In genomic region chr7:155804897-155805825, GRCh38 we compare ENCODE assay signal across 8 cellular contexts. TPM values are rescaled to one million over a fixed set of nuclear protein-coding genes. Genes with fewer than 3 reads are reported as not detected.
DNase-seq lines count a peak whose midpoint lies in the region; ATAC-seq, FAIRE-seq and TF ChIP-seq lines count a peak whose summit lies in the region.

No MANE protein-coding gene starts in this region.

- POLR2A ChIA-PET in T-cell (lab: Charles Lee) (interaction anchor here in 1 of 2 donors (0.6 kb wide), 1 partner anchor 968 kb away, joined by 9 read pairs; no protein-coding TSS in a partner anchor), K562 (lab: Yijun Ruan, JAX) (interaction anchor here (0.7 kb wide), 1 partner anchor 48 kb away, joined by 3 read pairs; no protein-coding TSS in a partner anchor)

- H3K4me1 Mint-ChIP-seq in T-cell, result peaks cover 9 to 34% (median 23%) of the 10 kb centered on the region in 3 donors

- H3K9ac ChIP-seq in K562 (ENCODE audit: insufficient read depth in 1 of 2, low read depth in 2 of 2, low read length in 2 of 2), result peak overlapping the region in 1 of 2 experiments; percentile 24; a peak in 1 of 4 replicates
- no peak overlapping the region for H3K9ac ChIP-seq in iPS-18a (ENCODE audit: low read length)

- intact Hi-C loops in K562 (cut with micrococcal nuclease), result loop anchor here (10.0 kb wide), 1 partner anchor 840 kb away; the partner anchor contains the start of gene RNF32

- H3K4me3 ChIP-seq in K562, result peak overlapping the region; percentile 24
- peak overlapping the region; percentile 33 for H3K4me3 ChIP-seq in iPS-18a (ENCODE audit: low read length)

- peak; percentile 60 to 88 (median 64) for ATAC-seq in T-cell (replicated peaks in 1 of 4)
- peak; percentile 92 for ATAC-seq in K562

- TF ChIP-seq RAD21 in K562 (CRISPR knock-in tag; conservative IDR thresholded peaks at IDR 0.05 in 1 of 2, IDR thresholded peaks at IDR 0.05 in 1 of 2), result peak; percentile 35 to 73; a peak in 3 of 4 replicates

- no peaks in the 10 kb centered on the region for H3K9me3 Mint-ChIP-seq in T-cell

- peak; percentile 55 for FAIRE-seq in K562 (lab: Jason Lieb, UNC)

- H3K9me1 ChIP-seq in K562 (ENCODE audit: control insufficient read depth, insufficient read depth, low read length), result no peaks in the 10 kb centered on the region

- TF ChIP-seq POLR2A in K562 (conservative IDR thresholded peaks at IDR 0.05), result no peak

- in situ Hi-C loops in K562 (cut with MboI), result loop anchor here (10.0 kb wide), 1 partner anchor 1470 kb away; no protein-coding TSS in a partner anchor

- peak; percentile 55 to 97 (median 82) for TF ChIP-seq CTCF in K562 (IDR thresholded peaks at IDR 0.05 in 2 of 3, conservative IDR thresholded peaks at IDR 0.05 in 1 of 3; ENCODE audit: insufficient read depth in 2 of 3, low read depth in 1 of 3, low read length in 3 of 3)

- H3K27me3 ChIP-seq in K562 (ENCODE audit: control insufficient read depth in 2 of 2, insufficient read depth in 2 of 2, low read length in 2 of 2) (peaks cover 41 to 69% of the 10 kb centered on the region in 2 experiments), iPS-18a (ENCODE audit: control insufficient read depth, insufficient read depth, low read length) (peaks cover 100% of the 10 kb centered on the region)

- H3K4me2 ChIP-seq in K562 (ENCODE audit: insufficient read depth, low read length), result peak overlapping the region; percentile 74

- no peak overlapping the region for H3K27ac ChIP-seq in K562 (ENCODE audit: extremely low read depth, low read depth, low read length)
- no peak overlapping the region for H3K27ac ChIP-seq in iPS-18a (ENCODE audit: low read length)

- TF ChIP-seq EP300 in K562 (IDR thresholded peaks at IDR 0.05; ENCODE audit: low read length), result no peak

- peaks cover 0 to 40% of the 10 kb centered on the region in 2 experiments; a peak in 2 of 5 replicates for H3K4me1 ChIP-seq in K562 (replicated peaks in 1 of 2; ENCODE audit: control insufficient read depth in 2 of 2, insufficient read depth in 2 of 2, low read length in 2 of 2)
- no peaks in the 10 kb centered on the region for H3K4me1 ChIP-seq in iPS-18a (ENCODE audit: control insufficient read depth, low read depth, low read length)

- BruUV-seq in K562 (replicated peaks; lab: Mats Ljungman, UMichigan), result no TSS peak

- peak overlapping the region; percentile 64 to 72 (median 71) for H3K4me3 Mint-ChIP-seq in T-cell

- peaks cover 36 to 60% of the 10 kb centered on the region in 2 donors for H3K27me3 Mint-ChIP-seq in T-cell

- DNase-seq in activated CD4-positive, alpha-beta T cell treated with anti-CD3 and anti-CD28 coated beads for 24 hours (ENCODE audit: low read depth in 2 of 2), result peak; percentile 33 to 48
- DNase-seq in activated CD4-positive, alpha-beta T cell treated with anti-CD3 and anti-CD28 coated beads for 1 hour, result no peak
- DNase-seq in HT-29 (ENCODE audit: low spot score) (peak; percentile 76), T-cell (peak in 24 of 34 experiments; percentile 7 to 72 (median 33)), K562 (ENCODE audit: extremely low read depth in 1 of 4, low spot score in 3 of 4) (peak; percentile 79 to 98 (median 96)), NK-92 (lab: John Stamatoyannopoulos, UW; ENCODE audit: unreplicated experiment) (no peak)
- peak in 2 of 3 donors; percentile 37 to 43 for DNase-seq in stimulated activated CD4-positive, alpha-beta T cell treated with anti-CD3 and anti-CD28 coated beads, Interleukin-12 subunit alpha, Interleukin-12 subunit beta, amount 100 ng/mL, for 48 hours (ENCODE audit: low read depth in 2 of 3, low spot score in 1 of 3)

- peaks cover 15% of the 10 kb centered on the region for H4K20me1 ChIP-seq in K562 (replicated peaks; ENCODE audit: control insufficient read depth, insufficient read depth, low read length)

- whole genome bisulfite sequencing in K562 (ENCODE audit: insufficient coverage, low coverage, missing lambda C conversion rate), result 4% methylated on average over 91 of the region's 91 CpGs

- H2AFZ ChIP-seq in K562 (ENCODE audit: low read depth, low read length), result peak overlapping the region; percentile 71

- H3K79me2 ChIP-seq in K562 (ENCODE audit: control insufficient read depth, insufficient read depth, low read length), result no peaks in the 10 kb centered on the region

- no peaks in the 10 kb centered on the region for H3K36me3 Mint-ChIP-seq in T-cell

- no peak overlapping the region for H3K27ac Mint-ChIP-seq in T-cell

- H3K9me3 ChIP-seq in K562 (replicated peaks; ENCODE audit: control insufficient read depth, insufficient read depth, low read depth, low read length) (no peaks in the 10 kb centered on the region), iPS-18a (ENCODE audit: control insufficient read depth, low read depth, low read length) (no peaks in the 10 kb centered on the region)

- CTCF ChIA-PET in T-cell (lab: Charles Lee), result no interaction called here
- CTCF ChIA-PET in K562 (lab: Yijun Ruan, JAX; ENCODE audit: low intra/inter-chr PET ratio), result interaction anchor here (1.7 kb wide), 1 partner anchor 1022 kb away, joined by 5 read pairs; no protein-coding TSS in a partner anchor

- H3K36me3 ChIP-seq in K562 (ENCODE audit: control insufficient read depth, insufficient read depth, low read length) (no peaks in the 10 kb centered on the region), iPS-18a (ENCODE audit: control insufficient read depth, low read depth, low read length) (no peaks in the 10 kb centered on the region)

TF ChIP-seq in K562, 482 proteins besides CTCF, POLR2A, EP300 and RAD21 (continues in another document):
- TF ChIP-seq ZBTB7A (IDR thresholded peaks at IDR 0.05; ENCODE audit: borderline replicate concordance, control insufficient read depth, low read depth, low read length) (peak; percentile 91; the same call in 1 of the 2 replicates), FIP1L1 (IDR thresholded peaks at IDR 0.05; ENCODE audit: low read depth, low read length, poor library complexity, severe bottlenecking) (peak; percentile 29), ZNF668 (CRISPR knock-in tag; IDR thresholded peaks at IDR 0.05) (no peak), CXXC5 (CRISPR knock-in tag; IDR thresholded peaks at IDR 0.05) (peak; percentile 34; the same call in 1 of the 2 replicates), MAZ (CRISPR knock-in tag; conservative IDR thresholded peaks at IDR 0.05 in 1 of 2, IDR thresholded peaks at IDR 0.05 in 1 of 2) (peak in 1 of 2 experiments; percentile 51), MAFF (IDR thresholded peaks at IDR 0.05; ENCODE audit: low read length) (no peak), STAG1 (CRISPR knock-in tag; IDR thresholded peaks at IDR 0.05; ENCODE audit: borderline replicate concordance) (peak; percentile 65), HDGF (IDR thresholded peaks at IDR 0.05) (no peak), CTCFL (IDR thresholded peaks at IDR 0.05; ENCODE audit: borderline replicate concordance, insufficient read depth, low read depth, low read length, poor library complexity, severe bottlenecking) (peak; percentile 72), PML (IDR thresholded peaks at IDR 0.05; ENCODE audit: low read length) (no peak), CTBP1 (IDR thresholded peaks at IDR 0.05; ENCODE audit: borderline replicate concordance) (peak; percentile 44; the same call in 1 of the 2 replicates)
- TF ChIP-seq, protein P1, sequence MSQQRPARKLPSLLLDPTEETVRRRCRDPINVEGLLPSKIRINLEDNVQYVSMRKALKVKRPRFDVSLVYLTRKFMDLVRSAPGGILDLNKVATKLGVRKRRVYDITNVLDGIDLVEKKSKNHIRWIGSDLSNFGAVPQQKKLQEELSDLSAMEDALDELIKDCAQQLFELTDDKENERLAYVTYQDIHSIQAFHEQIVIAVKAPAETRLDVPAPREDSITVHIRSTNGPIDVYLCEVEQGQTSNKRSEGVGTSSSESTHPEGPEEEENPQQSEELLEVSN (IDR thresholded peaks at IDR 0.05; ENCODE audit: borderline replicate concordance in 1 of 2, extremely low read depth in 1 of 2, insufficient read depth in 1 of 2, insufficient read length in 1 of 2, low read depth in 1 of 2, low read length in 1 of 2, poor library complexity in 1 of 2, severe bottlenecking in 1 of 2), result peak; percentile 20 to 81

RNA-seq across cellular contexts. Expression of gene SHH, which starts 7.1 kb away (rescaled TPM):
- total RNA-seq in HT-29 (2014; rRNA removed; shearing (Covaris generic)), result 21.7 and 22.6 TPM in 2 replicates
- total RNA-seq in T-cell (under 1 TPM in 1 of 5 donors, not detected in 4; 0.06 TPM), K562 (2014; rRNA removed) (not detected in 2 replicates), K562 (2014; rRNA removed; fragmentation: Illumina TruSeq; extraction: Trizol) (not detected in 2 replicates), K562 (2015; rRNA removed; fragmentation: Illumina TruSeq; extraction: Trizol) (not detected in 2 replicates), K562 (2021) (0.09 TPM in 1 of 2 replicates, not detected in the other)
- total RNA-seq in K562 (2011; cell fraction: chromatin; rRNA removed; ENCODE audit: low replicate concordance), result not detected in 2 replicates
- total RNA-seq in K562 (2011; cell fraction: nucleolus; rRNA removed), result not detected in 2 replicates
- not detected in 2 replicates for total RNA-seq in K562 (2011; cell fraction: nucleoplasm; rRNA removed)
- polyA plus RNA-seq in K562 (2011; rRNA removed) (not detected in 2 replicates), K562 (2014; fragmentation: Illumina TruSeq; extraction: Trizol) (not detected in 2 replicates), K562 (2014; fragmentation: Nextera tagmentation; extraction: Ambion mirVana) (not detected), K562 (2014; rRNA removed) (not detected in 2 replicates)
- polyA plus RNA-seq in K562 (2011; cell fraction: cytosol; rRNA removed), result not detected in 2 replicates
- not detected in 2 replicates for polyA plus RNA-seq in K562 (2011; cell fraction: nucleus; rRNA removed)
- 0.03 TPM in 1 of 2 replicates, not detected in the other for polyA plus RNA-seq in K562 (2012)
- polyA minus RNA-seq in K562 (2011; rRNA and poly(A)+ RNA removed), result not detected in 2 replicates
- polyA minus RNA-seq in K562 (2011; cell fraction: cytosol; rRNA and poly(A)+ RNA removed), result not detected in 2 replicates
- not detected in 2 replicates for polyA minus RNA-seq in K562 (2011; cell fraction: nucleus; rRNA and poly(A)+ RNA removed)

Comparison
In these comparisons a context has a peak if more than half of its experiments do, and no peak if none do; other contexts are left out.
1. DNase-seq: peak in activated CD4-positive, alpha-beta T cell treated with anti-CD3 and anti-CD28 coated beads for 24 hours (2 of 2), HT-29 (single experiment), T-cell (24 of 34), K562 (4 of 4) and stimulated activated CD4-positive, alpha-beta T cell treated with anti-CD3 and anti-CD28 coated beads, Interleukin-12 subunit alpha, Interleukin-12 subunit beta, amount 100 ng/mL, for 48 hours (2 of 3); none in activated CD4-positive, alpha-beta T cell treated with anti-CD3 and anti-CD28 coated beads for 1 hour (single experiment) and NK-92 (single experiment).
2. RNA of gene SHH, which starts 7.1 kb away (total RNA-seq): 21.7 to 22.6 TPM in HT-29; 0.06 TPM in T-cell and 0.09 TPM in K562; every median in the first group is over 10 times any median in the second.